In genomic region chrX:19790829-19791228, GRCh38 we compare ENCODE assay signal across 20 cellular contexts.
DNase-seq lines count a peak whose midpoint lies in the region; ATAC-seq, FAIRE-seq and TF ChIP-seq lines count a peak whose summit lies in the region.
"Had no signal": no experiment of that assay in that cellular context is flagged by ENCODE, and none has a peak within 500 bp of the region (broad histone marks: within the 10 kb centered on the region; RNA-seq: fewer than 3 reads in every experiment).

No MANE protein-coding gene starts in this region.

- RAD21 ChIA-PET in GM12878 (lab: Charles Lee; ENCODE audit: unreplicated experiment): interaction anchor here (0.7 to 2.0 kb wide), 8 partner anchors 11 to 73 kb away, joined by 3 to 7 read pairs (median 4); no protein-coding TSS in a partner anchor

- H3K4me2 ChIP-seq in OCI-LY7 (ENCODE audit: low read length): 0 out of 2 replicates have a peak overlapping the region, but pooled peaks have one; percentile 39
- peak overlapping the region; percentile 27 for H3K4me2 ChIP-seq in GM12878 (ENCODE audit: control insufficient read depth, insufficient read depth)

- intact Hi-C loops in OCI-LY7 (cut with micrococcal nuclease; ENCODE audit: unreplicated experiment) (loop anchor here (5.0 kb wide), 1 partner anchor 39 kb away; no protein-coding TSS in a partner anchor), GM12878 (cut with micrococcal nuclease; ENCODE audit: unreplicated experiment) (loop anchor here (2.0 to 5.0 kb wide), 3 partner anchors 14 to 71 kb away; no protein-coding TSS in a partner anchor), adrenal gland (cut with DNase I) (no loop called here)

- H3K4me1 Mint-ChIP-seq in activated naive CD4-positive, alpha-beta T cell treated with anti-CD3 and anti-CD28 coated beads, Interleukin-2, amount 50 U/mL, for 24 hours: peaks cover 76% of the 10 kb centered on the region
- peaks cover 3% of the 10 kb centered on the region for H3K4me1 Mint-ChIP-seq in glutamatergic neuron (ENCODE audit: low read depth, unreplicated experiment)

- ATAC-seq in GM12878: peak; percentile 50
- ATAC-seq: heart left ventricle, PC-3 had no signal

- SMC1A ChIA-PET in GM12878 (lab: Charles Lee; ENCODE audit: uncharacterized antibody, unreplicated experiment): interaction anchor here (0.7 to 9.6 kb wide), 9 partner anchors 13 to 72 kb away, joined by 3 to 83 read pairs (median 5); no protein-coding TSS in a partner anchor

- TF ChIP-seq EP300 in GM12878 (IDR thresholded peaks at IDR 0.05; ENCODE audit: borderline replicate concordance in 1 of 2, control insufficient read depth in 1 of 2, low read depth in 2 of 2, low read length in 2 of 2): no peak

- H3K36me3 ChIP-seq in OCI-LY7 (ENCODE audit: insufficient read depth, low read length) (peaks cover 7% of the 10 kb centered on the region; the same call in 1 of the 2 replicates), GM12878 (ENCODE audit: control insufficient read depth in 2 of 2, insufficient read depth in 2 of 2, low read length in 1 of 2) (peaks cover 0 to 2% of the 10 kb centered on the region in 2 experiments; a peak in 1 of 4 replicates), adrenal gland (replicated peaks in 1 of 2) (no peaks in the 10 kb centered on the region)
- H3K36me3 ChIP-seq: heart left ventricle had no signal

- CTCF ChIA-PET in OCI-LY7 (lab: Charles Lee; ENCODE audit: unreplicated experiment) (no interaction called here), GM12878 (lab: Yijun Ruan, JAX) (interaction anchor here (1.5 kb wide), 1 partner anchor 17 kb away, joined by 4 read pairs; no protein-coding TSS in a partner anchor)

- H2AFZ ChIP-seq in OCI-LY7 (ENCODE audit: low read length) (no peak overlapping the region), GM12878 (ENCODE audit: control insufficient read depth, low read depth, low read length) (no peak overlapping the region)

- TF ChIP-seq POLR2A in GM12878 (IDR thresholded peaks at IDR 0.05; ENCODE audit: low read depth, low read length) (no peak), adrenal gland (IDR thresholded peaks at IDR 0.05) (no peak)

- H3K4me3 Mint-ChIP-seq in activated naive CD4-positive, alpha-beta T cell treated with anti-CD3 and anti-CD28 coated beads, Interleukin-2, amount 50 U/mL, for 24 hours: peak overlapping the region; percentile 26
- H3K4me3 Mint-ChIP-seq in glutamatergic neuron (ENCODE audit: unreplicated experiment): no peak overlapping the region

- peak overlapping the region; percentile 59 for H3K27ac Mint-ChIP-seq in activated naive CD4-positive, alpha-beta T cell treated with anti-CD3 and anti-CD28 coated beads, Interleukin-2, amount 50 U/mL, for 24 hours
- H3K27ac Mint-ChIP-seq in glutamatergic neuron (ENCODE audit: unreplicated experiment): no peak overlapping the region

- H3K27me3 ChIP-seq in GM12878 (replicated peaks in 1 of 2; ENCODE audit: control insufficient read depth in 2 of 2, insufficient read depth in 2 of 2, low read length in 1 of 2) (no peaks in the 10 kb centered on the region), adrenal gland (peaks cover 2% of the 10 kb centered on the region)
- H3K27me3 ChIP-seq: heart left ventricle had no signal

- POLR2A ChIA-PET in OCI-LY7 (lab: Charles Lee): interaction anchor here (0.6 to 3.6 kb wide), 4 partner anchors 13 to 463 kb away, joined by 3 to 14 read pairs (median 4); no protein-coding TSS in a partner anchor
- POLR2A ChIA-PET in GM12878 (lab: Charles Lee): interaction anchor here (0.6 to 2.1 kb wide), 8 partner anchors 8 to 283 kb away, joined by 3 to 13 read pairs (median 3); no protein-coding TSS in a partner anchor

- no peak overlapping the region for H3K9ac ChIP-seq in GM12878 (ENCODE audit: control insufficient read depth, insufficient read depth, low read length)

- no peak for TF ChIP-seq CTCF in OCI-LY7 (conservative IDR thresholded peaks at IDR 0.05; ENCODE audit: low read length)
- TF ChIP-seq CTCF in GM12878 (IDR thresholded peaks at IDR 0.05 in 2 of 3, conservative IDR thresholded peaks at IDR 0.05 in 1 of 3; ENCODE audit: control insufficient read depth in 2 of 3, extremely low read depth in 1 of 3, insufficient read depth in 1 of 3, low read depth in 3 of 3, low read length in 3 of 3): no peak
- no peak for TF ChIP-seq CTCF in glutamatergic neuron (IDR thresholded peaks at IDR 0.05; ENCODE audit: partially characterized antibody, unreplicated experiment)
- TF ChIP-seq CTCF in adrenal gland (IDR thresholded peaks at IDR 0.05): no peak
- TF ChIP-seq CTCF in coronary artery (IDR thresholded peaks at IDR 0.05): no peak

- no peaks in the 10 kb centered on the region for H4K20me1 ChIP-seq in OCI-LY7 (ENCODE audit: insufficient read depth, low read length)
- no peaks in the 10 kb centered on the region for H4K20me1 ChIP-seq in GM12878 (ENCODE audit: control insufficient read depth, insufficient read depth)

- peaks cover 55% of the 10 kb centered on the region for H3K4me1 ChIP-seq in OCI-LY7 (ENCODE audit: insufficient read depth, low read length, poor library complexity, severe bottlenecking)
- peaks cover 17% of the 10 kb centered on the region for H3K4me1 ChIP-seq in GM12878 (ENCODE audit: control insufficient read depth, insufficient read depth, low read length)
- H3K4me1 ChIP-seq in adrenal gland (replicated peaks in 1 of 2): no peaks in the 10 kb centered on the region

- peaks cover 7% of the 10 kb centered on the region for H3K36me3 Mint-ChIP-seq in activated naive CD4-positive, alpha-beta T cell treated with anti-CD3 and anti-CD28 coated beads, Interleukin-2, amount 50 U/mL, for 24 hours
- H3K36me3 Mint-ChIP-seq in glutamatergic neuron (ENCODE audit: unreplicated experiment): no peaks in the 10 kb centered on the region

- no peaks in the 10 kb centered on the region for H3K9me3 Mint-ChIP-seq in activated naive CD4-positive, alpha-beta T cell treated with anti-CD3 and anti-CD28 coated beads, Interleukin-2, amount 50 U/mL, for 24 hours
- H3K9me3 Mint-ChIP-seq in glutamatergic neuron (ENCODE audit: unreplicated experiment): no peaks in the 10 kb centered on the region

- TF ChIP-seq RAD21 in GM12878 (IDR thresholded peaks at IDR 0.05; ENCODE audit: insufficient read depth, low read depth, low read length): no peak

- H3K9me3 ChIP-seq in OCI-LY7 (ENCODE audit: low read length) (no peaks in the 10 kb centered on the region), GM12878 (replicated peaks; ENCODE audit: control insufficient read depth, insufficient read depth, low read length) (no peaks in the 10 kb centered on the region; the same call in 2 of the 3 replicates), adrenal gland (replicated peaks in 1 of 3) (no peaks in the 10 kb centered on the region)
- H3K9me3 ChIP-seq: heart left ventricle had no signal

- H3K27ac ChIP-seq in OCI-LY7 (ENCODE audit: low read depth, low read length, poor library complexity, severe bottlenecking) (no peak overlapping the region), GM12878 (ENCODE audit: control insufficient read depth, insufficient read depth) (peak overlapping the region; percentile 69), adrenal gland (no peak overlapping the region), coronary artery (no peak overlapping the region)
- H3K27ac ChIP-seq: heart left ventricle had no signal

- in situ Hi-C loops in GM12878 (cut with MboI): no loop called here
- in situ Hi-C loops in ACHN (cut with HindIII; ENCODE audit: low pct_ligation_motif_present, low pct_unique_long_range_greater_than_20kb, low sequenced_read_pairs): no loop called here

- no peak for FAIRE-seq in GM12878 (lab: Jason Lieb, UNC)
- FAIRE-seq: colon, endometrium, H1, HTR-8/SVneo had no signal

- BruUV-seq in OCI-LY7 (replicated peaks; lab: Mats Ljungman, UMichigan) (no TSS peak), GM12878 (replicated peaks; lab: Mats Ljungman, UMichigan) (no TSS peak)

- 8% methylated on average over 1 of the region's 1 CpG for WGBS in GM12878 (ENCODE audit: insufficient coverage, insufficient replicate concordance, low lambda C conversion rate, missing lambda C conversion rate)
- WGBS in adrenal gland, 4 donors: 83 to 100% (median 89%) methylated on average over 1 of the region's 1 CpG

- DNase-seq in activated naive CD4-positive, alpha-beta T cell (lab: John Stamatoyannopoulos, UW): no peak
- DNase-seq in OCI-LY7 (ENCODE audit: low spot score) (no peak), GM12878 (ENCODE audit: low read depth, low spot score) (no peak), ACHN (no peak), glutamatergic neuron (no peak), adrenal gland (no peak), coronary artery (ENCODE audit: low spot score) (no peak)
- DNase-seq: activated effector memory CD4-positive, alpha-beta T cell treated with anti-CD3 and anti-CD28 coated beads, Interleukin-2, amount 50 U/mL, for 16 hours; DND-41; heart left ventricle; Kasumi-1; NCI-H1436; NCI-H2171 treated with DMSO at 0.1 percent for 48 hours; PC-3; stimulated activated CD4-positive, alpha-beta T cell treated with anti-CD3 and anti-CD28 coated beads, Interleukin-4, amount 100 ng/mL, for 4 hours had no signal

- H3K9me2 ChIP-seq in OCI-LY7 (ENCODE audit: insufficient read depth, low read length): no peaks in the 10 kb centered on the region

- H3K79me2 ChIP-seq in OCI-LY7 (ENCODE audit: insufficient read depth, low read depth, low read length) (peaks cover 19% of the 10 kb centered on the region; the same call in 1 of the 2 replicates), GM12878 (ENCODE audit: control insufficient read depth, insufficient read depth, low read length) (peaks cover 64% of the 10 kb centered on the region)

- no peak overlapping the region for H3K4me3 ChIP-seq in OCI-LY7 (ENCODE audit: low read depth, low read length, poor library complexity, severe bottlenecking)
- H3K4me3 ChIP-seq in GM12878: no peak overlapping the region
- H3K4me3 ChIP-seq in adrenal gland: no peak overlapping the region
- H3K4me3 ChIP-seq in coronary artery: no peak overlapping the region
- H3K4me3 ChIP-seq: heart left ventricle had no signal

- H3K27me3 Mint-ChIP-seq in activated naive CD4-positive, alpha-beta T cell treated with anti-CD3 and anti-CD28 coated beads, Interleukin-2, amount 50 U/mL, for 24 hours: no peaks in the 10 kb centered on the region
- H3K27me3 Mint-ChIP-seq in glutamatergic neuron (ENCODE audit: unreplicated experiment): no peaks in the 10 kb centered on the region

TF ChIP-seq in GM12878, 131 proteins besides CTCF, POLR2A, EP300 and RAD21:
- TF ChIP-seq IRF4 (IDR thresholded peaks at IDR 0.05; ENCODE audit: low read depth, low read length) (no peak), IKZF2 (IDR thresholded peaks at IDR 0.05) (peak; percentile 9 to 49; a peak in 2 of 4 replicates), POU2F2 (IDR thresholded peaks at IDR 0.05; ENCODE audit: borderline replicate concordance, low read depth, low read length) (peak; percentile 32; the same call in 1 of the 3 replicates), SP1 (IDR thresholded peaks at IDR 0.05; ENCODE audit: low read depth, low read length) (no peak), MEF2B (IDR thresholded peaks at IDR 0.05; ENCODE audit: partially characterized antibody, poor library complexity, severe bottlenecking) (peak; percentile 46), EED (IDR thresholded peaks at IDR 0.05; ENCODE audit: low read depth) (peak; percentile 48; the same call in 1 of the 2 replicates), RUNX3 (IDR thresholded peaks at IDR 0.05; ENCODE audit: low read length) (peak; percentile 72), NRF1 (conservative IDR thresholded peaks at IDR 0.05; ENCODE audit: low read depth, low read length) (no peak), MXI1 (IDR thresholded peaks at IDR 0.05; ENCODE audit: low read depth, low read length) (no peak)

Comparison
In these comparisons a context has a peak if more than half of its experiments do, and no peak if none do; other contexts are left out.
1. intact Hi-C loops: an anchor here in OCI-LY7 (5.0 kb wide) and GM12878 (2.0 to 5.0 kb wide); none called in adrenal gland.